9 cellular contexts compared by ENCODE assay signal in genomic region chr1:46184920-46185658, GRCh38. TPM values are rescaled to one million over a fixed set of nuclear protein-coding genes. Genes with fewer than 3 reads are reported as not detected.
DNase-seq lines count a peak whose midpoint lies in the region; ATAC-seq and TF ChIP-seq lines count a peak whose summit lies in the region.
"Had no signal": no experiment of that assay in that cellular context is flagged by ENCODE, and none has a peak within 500 bp of the region (broad histone marks: within the 10 kb centered on the region; RNA-seq: fewer than 3 reads in every experiment).

No MANE protein-coding gene starts in this region.

- no peaks in the 10 kb centered on the region for H3K27me3 ChIP-seq in PC-9 (ENCODE audit: insufficient read depth, low read depth)

- no TSS peak for BruUV-seq in PC-9 (replicated peaks; lab: Mats Ljungman, UMichigan)

- peaks cover 88% of the 10 kb centered on the region for H3F3A ChIP-seq in PC-9 (ENCODE audit: insufficient read depth, low read depth)

- H3K4me2 ChIP-seq in PC-9 = peak overlapping the region; percentile 97

- H4K20me1 ChIP-seq in PC-9 (ENCODE audit: insufficient read depth) = no peaks in the 10 kb centered on the region; the same call in 1 of the 2 replicates

- DNase-seq in PC-9 (no peak), SIG-M5 (lab: John Stamatoyannopoulos, UW) (no peak), GM10266 (ENCODE audit: extremely low spot score) (no peak), hepatic stellate cell (ENCODE audit: low spot score) (no peak)
- DNase-seq in activated naive CD4-positive, alpha-beta T cell treated with anti-CD3 and anti-CD28 coated beads, Interleukin-2, amount 50 U/mL, for 72 hours (ENCODE audit: low spot score in 2 of 2) = peak; percentile 33 to 75
- DNase-seq in stimulated activated CD4-positive, alpha-beta T cell treated with anti-CD3 and anti-CD28 coated beads, Interleukin-15, amount 100 ng/mL, for 48 hours (ENCODE audit: low read depth in 2 of 2) = peak; percentile 57 to 59
- DNase-seq: NCI-H2081 treated with DMSO at 0.1 percent for 48 hours had no signal

- no peaks in the 10 kb centered on the region for H3K9me2 ChIP-seq in PC-9 (ENCODE audit: insufficient read depth)

- POLR2A ChIA-PET in PC-9 (lab: Charles Lee; ENCODE audit: unreplicated experiment) = no interaction called here

- H2AFZ ChIP-seq in PC-9 = no peak overlapping the region

- CTCF ChIA-PET in PC-9 (lab: Charles Lee) = interaction anchor here (0.6 kb wide), 1 partner anchor 62 kb away, joined by 4 read pairs; no protein-coding TSS in a partner anchor

- H3K4me1 ChIP-seq in PC-9 (replicated peaks; ENCODE audit: insufficient read depth) = peaks cover 60% of the 10 kb centered on the region

- H3K4me3 ChIP-seq in PC-9 = peak overlapping the region; percentile 45

- H3K36me3 Mint-ChIP-seq in activated naive CD4-positive, alpha-beta T cell treated with anti-CD3 and anti-CD28 coated beads, Interleukin-2, amount 50 U/mL, for 72 hours = no peaks in the 10 kb centered on the region

- H3K36me3 ChIP-seq in PC-9 (ENCODE audit: low read depth) = peaks cover 52% of the 10 kb centered on the region

- TF ChIP-seq CTCF in PC-9 (conservative IDR thresholded peaks at IDR 0.05) (no peak), GM10266 (IDR thresholded peaks at IDR 0.05; ENCODE audit: control insufficient read depth, insufficient read depth, low read depth, missing control alignments) (no peak)

- no peaks in the 10 kb centered on the region for H3K9me3 ChIP-seq in PC-9 (ENCODE audit: insufficient read depth, low read depth)

- H3K27ac Mint-ChIP-seq in activated naive CD4-positive, alpha-beta T cell treated with anti-CD3 and anti-CD28 coated beads, Interleukin-2, amount 50 U/mL, for 72 hours = peak overlapping the region; percentile 66 to 77

- intact Hi-C loops in PC-9 (cut with micrococcal nuclease; ENCODE audit: unreplicated experiment) = loop anchor here (5.0 to 10.0 kb wide), 3 partner anchors 383 to 1170 kb away; partner anchors contain the start of genes HECTD3, HPDL, MAST2 and UROD

- H3K79me2 ChIP-seq in PC-9 (ENCODE audit: low read depth) = peaks cover 59% of the 10 kb centered on the region

- peak overlapping the region; percentile 91 for H3K27ac ChIP-seq in PC-9

- peak; percentile 85 to 90 for ATAC-seq in activated naive CD4-positive, alpha-beta T cell treated with anti-CD3 and anti-CD28 coated beads, Interleukin-2, amount 50 U/mL, for 72 hours
- ATAC-seq: left lobe of liver had no signal

- H3K9me3 Mint-ChIP-seq in activated naive CD4-positive, alpha-beta T cell treated with anti-CD3 and anti-CD28 coated beads, Interleukin-2, amount 50 U/mL, for 72 hours = no peaks in the 10 kb centered on the region

RNA-seq across cellular contexts. Expression of gene P3R3URF, which starts 8.8 kb away (rescaled TPM):
- total RNA-seq in PC-9 (2021) = not detected in 2 replicates
- not detected for total RNA-seq in activated naive CD4-positive, alpha-beta T cell treated with anti-CD3 and anti-CD28 coated beads, Interleukin-2, amount 50 U/mL, for 72 hours
- total RNA-seq: dermis microvascular lymphatic vessel endothelial cell, left lobe of liver had no signal

RNA-seq across cellular contexts. Expression of gene TSPAN1, which starts 10.2 kb away (rescaled TPM):
- total RNA-seq in PC-9 (2021) = 134 and 139 TPM in 2 replicates
- total RNA-seq in activated naive CD4-positive, alpha-beta T cell treated with anti-CD3 and anti-CD28 coated beads, Interleukin-2, amount 50 U/mL, for 72 hours = not detected

RNA-seq across cellular contexts. Expression of gene POMGNT1, which starts 13.1 kb away (rescaled TPM):
- 82.6 and 97.4 TPM in 2 replicates for total RNA-seq in PC-9 (2021)
- total RNA-seq in activated naive CD4-positive, alpha-beta T cell treated with anti-CD3 and anti-CD28 coated beads, Interleukin-2, amount 50 U/mL, for 72 hours = 10 to 100 TPM; 29.0 to 50.7 TPM

RNA-seq across cellular contexts. Expression of gene LURAP1, which starts 18.0 kb away (rescaled TPM):
- total RNA-seq in PC-9 (2021) = 0.57 TPM in 1 of 2 replicates, not detected in the other
- total RNA-seq in activated naive CD4-positive, alpha-beta T cell treated with anti-CD3 and anti-CD28 coated beads, Interleukin-2, amount 50 U/mL, for 72 hours = under 1 TPM in 1 of 2 donors, not detected in 1; 0.21 TPM

RNA-seq across cellular contexts. Expression of gene PIK3R3, which starts 52.7 kb away (rescaled TPM):
- total RNA-seq in PC-9 (2021) = 19.6 and 44.2 TPM in 2 replicates
- total RNA-seq in activated naive CD4-positive, alpha-beta T cell treated with anti-CD3 and anti-CD28 coated beads, Interleukin-2, amount 50 U/mL, for 72 hours = 1 to 10 TPM in 1 of 2 donors, under 1 TPM in 1; 0.45 to 2.2 TPM

Comparison
In these comparisons a context has a peak if more than half of its experiments do, and no peak if none do; other contexts are left out.
1. DNase-seq: peak in activated naive CD4-positive, alpha-beta T cell treated with anti-CD3 and anti-CD28 coated beads, Interleukin-2, amount 50 U/mL, for 72 hours (2 of 2) and stimulated activated CD4-positive, alpha-beta T cell treated with anti-CD3 and anti-CD28 coated beads, Interleukin-15, amount 100 ng/mL, for 48 hours (2 of 2); none in PC-9 (0 of 2), SIG-M5 (single experiment), GM10266 (single experiment) and hepatic stellate cell (single experiment).
2. RNA of gene TSPAN1, which starts 10.2 kb away (total RNA-seq): 134 to 139 TPM in PC-9; not detected in activated naive CD4-positive, alpha-beta T cell treated with anti-CD3 and anti-CD28 coated beads, Interleukin-2, amount 50 U/mL, for 72 hours; every median in the first group is over 100 times any median in the second.